In genomic region chr15:100772478-100773378, GRCh38 we compare ENCODE assay signal across 21 cellular contexts.
DNase-seq lines count a peak whose midpoint lies in the region; ATAC-seq, FAIRE-seq and TF ChIP-seq lines count a peak whose summit lies in the region.
"Had no signal": no experiment of that assay in that cellular context is flagged by ENCODE, and none has a peak within 500 bp of the region (broad histone marks: within the 10 kb centered on the region; RNA-seq: fewer than 3 reads in every experiment).

No MANE protein-coding gene starts in this region.

- H3K4me3 Mint-ChIP-seq in nephron: peak overlapping the region in 1 of 3 experiments; percentile 20
- H3K4me3 Mint-ChIP-seq: activated T-cell treated with anti-CD3 and anti-CD28 coated beads, Interleukin-2, amount 50 U/mL, for 24 hours; memory B cell had no signal

- no peaks in the 10 kb centered on the region for H3K36me3 ChIP-seq in Panc1 (ENCODE audit: control insufficient read depth, insufficient read depth, low read length)
- no peaks in the 10 kb centered on the region for H3K36me3 ChIP-seq in body of pancreas (replicated peaks in 1 of 2; ENCODE audit: insufficient read depth in 1 of 2, low read depth in 2 of 2)
- H3K36me3 ChIP-seq in thyroid gland: no peaks in the 10 kb centered on the region
- H3K36me3 ChIP-seq: heart left ventricle, neutrophil had no signal

- in situ Hi-C loops in Panc1 (cut with HindIII; ENCODE audit: low pct_unique_long_range_greater_than_20kb, low sequenced_read_pairs): no loop called here

- BruUV-seq in Panc1 (replicated peaks; lab: Mats Ljungman, UMichigan): no TSS peak

- H3K36me3 Mint-ChIP-seq in nephron (ENCODE audit: low read depth): no peaks in the 10 kb centered on the region
- H3K36me3 Mint-ChIP-seq: memory B cell had no signal

- H3K27me3 ChIP-seq in Panc1 (ENCODE audit: control insufficient read depth, insufficient read depth, low read length): no peaks in the 10 kb centered on the region
- H3K27me3 ChIP-seq in body of pancreas: no peaks in the 10 kb centered on the region
- no peaks in the 10 kb centered on the region for H3K27me3 ChIP-seq in thyroid gland
- H3K27me3 ChIP-seq: heart left ventricle, neutrophil had no signal

- peaks cover 6% of the 10 kb centered on the region; the same call in 1 of the 2 replicates for H3K4me1 ChIP-seq in Panc1 (ENCODE audit: control insufficient read depth, insufficient read depth, low read length)
- H3K4me1 ChIP-seq in body of pancreas: no peaks in the 10 kb centered on the region
- no peaks in the 10 kb centered on the region for H3K4me1 ChIP-seq in thyroid gland
- H3K4me1 ChIP-seq: heart left ventricle had no signal

- H3K4me1 Mint-ChIP-seq in nephron: peaks cover 36% of the 10 kb centered on the region
- H3K4me1 Mint-ChIP-seq: memory B cell had no signal

- DNase-seq in EH (ENCODE audit: low read depth) (peak; percentile 10), Panc1 (ENCODE audit: low read depth, low spot score) (no peak), body of pancreas (no peak), thyroid gland (no peak)
- DNase-seq in activated naive CD4-positive, alpha-beta T cell (lab: John Stamatoyannopoulos, UW): no peak
- DNase-seq: activated CD4-positive, alpha-beta T cell treated with anti-CD3 and anti-CD28 coated beads, Interleukin-2, amount 50 U/mL, for 48 hours; activated T-cell treated with anti-CD3 and anti-CD28 coated beads, Interleukin-2, amount 50 U/mL, for 24 hours; heart left ventricle; NCI-H1436 treated with DMSO at 0.1 percent for 48 hours; NCI-H446 treated with DMSO at 0.1 percent for 48 hours; OCI-M1; right cardiac atrium had no signal

- peaks cover 11% of the 10 kb centered on the region for H3K9me3 Mint-ChIP-seq in nephron
- H3K9me3 Mint-ChIP-seq: memory B cell had no signal

- FAIRE-seq in endometrium (lab: Jason Lieb, UNC): peak; percentile 63
- FAIRE-seq: keratinocyte had no signal

- peaks cover 5% of the 10 kb centered on the region for H3K27me3 Mint-ChIP-seq in nephron (ENCODE audit: low read depth)

- WGBS in body of pancreas, 2 donors: 84 to 88% methylated on average over 10 of the region's 10 CpGs
- WGBS in thyroid gland, 2 donors: 84 to 86% methylated on average over 10 of the region's 10 CpGs

- H3K9me3 ChIP-seq in Panc1 (ENCODE audit: control insufficient read depth, insufficient read depth, low read depth, low read length) (no peaks in the 10 kb centered on the region), body of pancreas (no peaks in the 10 kb centered on the region), thyroid gland (no peaks in the 10 kb centered on the region)
- H3K9me3 ChIP-seq: heart left ventricle, neutrophil had no signal

- peak overlapping the region; percentile 58 to 93 (median 72) for H3K27ac Mint-ChIP-seq in nephron
- H3K27ac Mint-ChIP-seq: activated naive CD4-positive, alpha-beta T cell treated with anti-CD3 and anti-CD28 coated beads, Interleukin-2, amount 50 U/mL, for 72 hours; activated T-cell treated with anti-CD3 and anti-CD28 coated beads, Interleukin-2, amount 50 U/mL, for 24 hours; memory B cell had no signal

- POLR2A ChIA-PET in Panc1 (lab: Charles Lee): no interaction called here

- CTCF ChIA-PET in Panc1 (lab: Charles Lee): no interaction called here

- ATAC-seq in Panc1: no peak
- no peak for ATAC-seq in body of pancreas
- no peak for ATAC-seq in GM21515 (IDR thresholded peaks at IDR 0.05; ENCODE audit: unreplicated experiment)
- ATAC-seq: activated naive CD4-positive, alpha-beta T cell treated with anti-CD3 and anti-CD28 coated beads, Interleukin-2, amount 50 U/mL, for 72 hours; esophagus mucosa; HCT116 had no signal

- intact Hi-C loops in Panc1 (cut with micrococcal nuclease; ENCODE audit: unreplicated experiment): no loop called here
- intact Hi-C loops in body of pancreas (cut with DNase I): no loop called here
- intact Hi-C loops in thyroid gland (cut with DNase I): no loop called here

- peak overlapping the region; percentile 51; the same call in 1 of the 2 replicates for H3K27ac ChIP-seq in Panc1 (ENCODE audit: low read length)
- H3K27ac ChIP-seq in body of pancreas: no peak overlapping the region
- no peak overlapping the region for H3K27ac ChIP-seq in thyroid gland
- H3K27ac ChIP-seq: heart left ventricle, neutrophil had no signal

- H3K4me3 ChIP-seq in Panc1 (ENCODE audit: low read depth in 2 of 2, low read length in 2 of 2) (no peak overlapping the region), body of pancreas (no peak overlapping the region), thyroid gland (replicated peaks in 1 of 3) (no peak overlapping the region)
- H3K4me3 ChIP-seq: heart left ventricle had no signal

- TF ChIP-seq POLR2A in body of pancreas (IDR thresholded peaks at IDR 0.05) (no peak), thyroid gland (IDR thresholded peaks at IDR 0.05) (no peak)

- TF ChIP-seq CTCF in Panc1 (IDR thresholded peaks at IDR 0.05) (no peak), nephron (IDR thresholded peaks at IDR 0.05; ENCODE audit: unreplicated experiment in 3 of 3) (no peak), body of pancreas (IDR thresholded peaks at IDR 0.05) (no peak), thyroid gland (IDR thresholded peaks at IDR 0.05) (no peak)
